In genomic region chr7:148722340-148723165, GRCh38 we compare ENCODE assay signal across 1 cellular context.
TF ChIP-seq lines count a peak whose summit lies in the region.

No MANE protein-coding gene starts in this region.

TF ChIP-seq in HepG2, 621 proteins besides CTCF, POLR2A, EP300 and RAD21 (continued from another document):
- TF ChIP-seq, protein P1, sequence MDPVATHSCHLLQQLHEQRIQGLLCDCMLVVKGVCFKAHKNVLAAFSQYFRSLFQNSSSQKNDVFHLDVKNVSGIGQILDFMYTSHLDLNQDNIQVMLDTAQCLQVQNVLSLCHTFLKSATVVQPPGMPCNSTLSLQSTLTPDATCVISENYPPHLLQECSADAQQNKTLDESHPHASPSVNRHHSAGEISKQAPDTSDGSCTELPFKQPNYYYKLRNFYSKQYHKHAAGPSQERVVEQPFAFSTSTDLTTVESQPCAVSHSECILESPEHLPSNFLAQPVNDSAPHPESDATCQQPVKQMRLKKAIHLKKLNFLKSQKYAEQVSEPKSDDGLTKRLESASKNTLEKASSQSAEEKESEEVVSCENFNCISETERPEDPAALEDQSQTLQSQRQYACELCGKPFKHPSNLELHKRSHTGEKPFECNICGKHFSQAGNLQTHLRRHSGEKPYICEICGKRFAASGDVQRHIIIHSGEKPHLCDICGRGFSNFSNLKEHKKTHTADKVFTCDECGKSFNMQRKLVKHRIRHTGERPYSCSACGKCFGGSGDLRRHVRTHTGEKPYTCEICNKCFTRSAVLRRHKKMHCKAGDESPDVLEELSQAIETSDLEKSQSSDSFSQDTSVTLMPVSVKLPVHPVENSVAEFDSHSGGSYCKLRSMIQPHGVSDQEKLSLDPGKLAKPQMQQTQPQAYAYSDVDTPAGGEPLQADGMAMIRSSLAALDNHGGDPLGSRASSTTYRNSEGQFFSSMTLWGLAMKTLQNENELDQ (CRISPR knock-in tag; IDR thresholded peaks at IDR 0.05; ENCODE audit: borderline replicate concordance): no peak
- TF ChIP-seq ZNF670 (CRISPR knock-in tag; IDR thresholded peaks at IDR 0.05; ENCODE audit: borderline replicate concordance): no peak
